8 cellular contexts compared by ENCODE assay signal in genomic region chr14:95496111-95496681, GRCh38. TPM values are rescaled to one million over a fixed set of nuclear protein-coding genes. Genes with fewer than 3 reads are reported as not detected.
DNase-seq lines count a peak whose midpoint lies in the region; ATAC-seq and TF ChIP-seq lines count a peak whose summit lies in the region.

No MANE protein-coding gene starts in this region.

- no peaks in the 10 kb centered on the region for H3K36me3 ChIP-seq in A673 (ENCODE audit: insufficient read depth, low read length, poor library complexity, severe bottlenecking)

- H3K27ac ChIP-seq in A673 (ENCODE audit: low read depth, low read length, poor library complexity, severe bottlenecking) (no peak overlapping the region), RWPE1 (no peak overlapping the region)

- H3K4me1 Mint-ChIP-seq in dendritic cell treated with granulocyte-macrophage colony-stimulating factor and Interleukin-4, amounts not matched to agents 40 ng/mL and 50 ng/mL, for 4 days (ENCODE audit: low read depth): peaks cover 75% of the 10 kb centered on the region
- H3K4me1 Mint-ChIP-seq in stimulated activated effector memory CD8-positive, alpha-beta T cell treated with anti-CD3 and anti-CD28 coated beads, Interleukin-12 subunit alpha, Interleukin-12 subunit beta, amount 100 ng/mL, for 72 hours: peaks cover 82% of the 10 kb centered on the region

- peak overlapping the region; percentile 89 for H3K27ac Mint-ChIP-seq in dendritic cell treated with granulocyte-macrophage colony-stimulating factor and Interleukin-4, amounts not matched to agents 40 ng/mL and 50 ng/mL, for 4 days
- H3K27ac Mint-ChIP-seq in stimulated activated effector memory CD8-positive, alpha-beta T cell treated with anti-CD3 and anti-CD28 coated beads, Interleukin-12 subunit alpha, Interleukin-12 subunit beta, amount 100 ng/mL, for 72 hours: peak overlapping the region; percentile 93

- H3K27me3 Mint-ChIP-seq in dendritic cell treated with granulocyte-macrophage colony-stimulating factor and Interleukin-4, amounts not matched to agents 40 ng/mL and 50 ng/mL, for 4 days: no peaks in the 10 kb centered on the region

- peak; percentile 30 for ATAC-seq in GM19395 (IDR thresholded peaks at IDR 0.05; ENCODE audit: unreplicated experiment)
- ATAC-seq in HG03457 (IDR thresholded peaks at IDR 0.05; ENCODE audit: unreplicated experiment): peak; percentile 17
- peak; percentile 79 for ATAC-seq in stimulated activated effector memory CD8-positive, alpha-beta T cell treated with anti-CD3 and anti-CD28 coated beads, Interleukin-12 subunit alpha, Interleukin-12 subunit beta, amount 100 ng/mL, for 72 hours

- POLR2A ChIA-PET in A673 (lab: Charles Lee; ENCODE audit: low non-redundant PET): no interaction called here
- POLR2A ChIA-PET in RWPE1 (lab: Yijun Ruan, JAX; ENCODE audit: low non-redundant PET): no interaction called here

- no peaks in the 10 kb centered on the region for H3K9me3 ChIP-seq in A673 (ENCODE audit: low read depth, low read length, poor library complexity, severe bottlenecking)

- DNase-seq in stimulated activated effector memory CD8-positive, alpha-beta T cell treated with anti-CD3 and anti-CD28 coated beads, Interleukin-12 subunit alpha, Interleukin-12 subunit beta, amount 100 ng/mL, for 72 hours (ENCODE audit: low spot score in 2 of 2): no peak
- DNase-seq in A673 (ENCODE audit: low spot score): no peak
- no peak for DNase-seq in RWPE1 (ENCODE audit: low spot score)
- no peak for DNase-seq in cerebellar cortex (ENCODE audit: low spot score)
- no peak for DNase-seq in HK-2 (ENCODE audit: unreplicated experiment)

- TF ChIP-seq CTCF in A673 (conservative IDR thresholded peaks at IDR 0.05; ENCODE audit: low read depth, low read length): no peak
- TF ChIP-seq CTCF in RWPE1 (conservative IDR thresholded peaks at IDR 0.05; ENCODE audit: low read depth): no peak

- CTCF ChIA-PET in A673 (lab: Charles Lee): no interaction called here
- CTCF ChIA-PET in RWPE1 (lab: Yijun Ruan, JAX): interaction anchor here (0.6 kb wide), 1 partner anchor 1556 kb away, joined by 4 read pairs; no protein-coding TSS in a partner anchor

- H3K9me3 Mint-ChIP-seq in dendritic cell treated with granulocyte-macrophage colony-stimulating factor and Interleukin-4, amounts not matched to agents 40 ng/mL and 50 ng/mL, for 4 days: no peaks in the 10 kb centered on the region
- H3K9me3 Mint-ChIP-seq in stimulated activated effector memory CD8-positive, alpha-beta T cell treated with anti-CD3 and anti-CD28 coated beads, Interleukin-12 subunit alpha, Interleukin-12 subunit beta, amount 100 ng/mL, for 72 hours: no peaks in the 10 kb centered on the region

- intact Hi-C loops in dendritic cell treated with granulocyte-macrophage colony-stimulating factor and Interleukin-4, amounts not matched to agents 40 ng/mL and 50 ng/mL, for 4 days (cut with micrococcal nuclease): loop anchor here (5.0 kb wide), 1 partner anchor 36 kb away; no protein-coding TSS in a partner anchor
- intact Hi-C loops in A673 (cut with micrococcal nuclease; ENCODE audit: unreplicated experiment): no loop called here

- H3K4me3 ChIP-seq in A673 (ENCODE audit: low read depth, low read length, poor library complexity, severe bottlenecking): no peak overlapping the region

- H3K4me1 ChIP-seq in A673 (ENCODE audit: insufficient read depth, low read length, poor library complexity, severe bottlenecking): no peaks in the 10 kb centered on the region

- BruUV-seq in A673 (replicated peaks; lab: Mats Ljungman, UMichigan): no TSS peak

- peak overlapping the region; percentile 37 for H3K4me3 Mint-ChIP-seq in dendritic cell treated with granulocyte-macrophage colony-stimulating factor and Interleukin-4, amounts not matched to agents 40 ng/mL and 50 ng/mL, for 4 days
- H3K4me3 Mint-ChIP-seq in stimulated activated effector memory CD8-positive, alpha-beta T cell treated with anti-CD3 and anti-CD28 coated beads, Interleukin-12 subunit alpha, Interleukin-12 subunit beta, amount 100 ng/mL, for 72 hours: peak overlapping the region; percentile 62

- H3K27me3 ChIP-seq in A673 (replicated peaks; ENCODE audit: insufficient read depth, low read depth, low read length, poor library complexity): no peaks in the 10 kb centered on the region

- peaks cover 48% of the 10 kb centered on the region for H3K36me3 Mint-ChIP-seq in dendritic cell treated with granulocyte-macrophage colony-stimulating factor and Interleukin-4, amounts not matched to agents 40 ng/mL and 50 ng/mL, for 4 days (ENCODE audit: low read depth)
- H3K36me3 Mint-ChIP-seq in stimulated activated effector memory CD8-positive, alpha-beta T cell treated with anti-CD3 and anti-CD28 coated beads, Interleukin-12 subunit alpha, Interleukin-12 subunit beta, amount 100 ng/mL, for 72 hours: peaks cover 79% of the 10 kb centered on the region

RNA-seq across cellular contexts. Expression of gene SYNE3, which starts 20.3 kb away (rescaled TPM):
- total RNA-seq in A673 (2021): 6.3 and 6.4 TPM in 2 replicates

RNA-seq across cellular contexts. Expression of gene GLRX5, which starts 38.7 kb away (rescaled TPM):
- total RNA-seq in A673 (2021): 63.5 and 68.8 TPM in 2 replicates

Comparison
In these comparisons a context has a peak if more than half of its experiments do, and no peak if none do; other contexts are left out.
1. ATAC-seq: peak in every context shown above with its lines; median percentile 79 in stimulated activated effector memory CD8-positive, alpha-beta T cell treated with anti-CD3 and anti-CD28 coated beads, Interleukin-12 subunit alpha, Interleukin-12 subunit beta, amount 100 ng/mL, for 72 hours; 30 in GM19395; 17 in HG03457.